Comparison of ENCODE assay signal across 34 cellular contexts in genomic region chr4:70203601-70204000, GRCh38. TPM values are rescaled to one million over a fixed set of nuclear protein-coding genes. Genes with fewer than 3 reads are reported as not detected.
"Had no signal": no experiment of that assay in that cellular context is flagged by ENCODE, and none has a peak within 500 bp of the region (broad histone marks: within the 10 kb centered on the region; RNA-seq: fewer than 3 reads in every experiment).

No MANE protein-coding gene starts in this region.

- DNase-seq: naive thymus-derived CD8-positive, alpha-beta T cell; nephron progenitor cell; nucleus accumbens; pancreas; psoas muscle; right cardiac atrium; spleen; stimulated activated CD4-positive, alpha-beta T cell treated with anti-CD3 and anti-CD28 coated beads, Interleukin-12 subunit alpha, Interleukin-12 subunit beta, amount 100 ng/mL, for 4 hours; stimulated activated CD4-positive, alpha-beta T cell treated with anti-CD3 and anti-CD28 coated beads, Interleukin-1b, Interleukin-23, amount 100 ng/mL, for 48 hours; stimulated activated CD4-positive, alpha-beta T cell treated with anti-CD3 and anti-CD28 coated beads, Interleukin-4, amount 100 ng/mL, for 1 hour; stimulated activated CD4-positive, alpha-beta T cell treated with anti-CD3 and anti-CD28 coated beads, Interleukin-4, amount 100 ng/mL, for 4 hours; stimulated activated CD8-positive, alpha-beta memory T cell treated with anti-CD3 and anti-CD28 coated beads, Interleukin-4, amount 100 ng/mL, for 48 hours; stimulated activated naive CD4-positive, alpha-beta T cell; stimulated activated naive CD8-positive, alpha-beta T cell treated with anti-CD3 and anti-CD28 coated beads, Interleukin-15, amount 100 ng/mL, for 72 hours; stimulated activated naive CD8-positive, alpha-beta T cell treated with anti-CD3 and anti-CD28 coated beads, Interleukin-15, Interleukin-2, amounts not matched to agents 100 U/mL and 50 U/mL, for 24 hours; substantia nigra; testis; tibial artery; transverse colon; upper lobe of right lung; uterus had no signal

- H3K4me1 ChIP-seq: psoas muscle, spleen, suprapubic skin, testis, tibial artery, transverse colon, upper lobe of right lung, uterus had no signal

- ATAC-seq: naive thymus-derived CD8-positive, alpha-beta T cell; natural killer cell treated with Interleukin-12 subunit alpha and Interleukin-12 subunit beta and Interleukin-15 and Interleukin-18, amount 100 ng/mL, for 72 hours; psoas muscle; right cardiac atrium; sciatic nerve; stimulated activated memory B cell treated with anti-CD40 and anti-IgM and Interleukin-4, amounts not matched to agents 10 μg/mL and 1 μg/mL and 100 μg/mL, for 72 hours; stimulated activated naive CD8-positive, alpha-beta T cell treated with anti-CD3 and anti-CD28 coated beads, Interleukin-15, amount 100 ng/mL, for 72 hours; stimulated activated naive CD8-positive, alpha-beta T cell treated with anti-CD3 and anti-CD28 coated beads, Interleukin-15, Interleukin-2, amounts not matched to agents 100 U/mL and 50 U/mL, for 24 hours; upper lobe of right lung had no signal

- H3K4me3 ChIP-seq: pancreas, psoas muscle, skin epidermis, smooth muscle cell, spleen, suprapubic skin, testis, tibial artery, transverse colon, upper lobe of right lung, uterus had no signal

- H3K36me3 ChIP-seq: neutrophil, pancreas, spleen, suprapubic skin, tibial artery, transverse colon, upper lobe of right lung, uterus had no signal

- H3K9me3 ChIP-seq: neutrophil, pancreas, psoas muscle, suprapubic skin, testis, tibial artery, transverse colon, upper lobe of right lung, uterus had no signal

- H3K27ac ChIP-seq: neutrophil, pancreas, psoas muscle, skin epidermis, spleen, suprapubic skin, testis, tibial artery, transverse colon, upper lobe of right lung, uterus had no signal

- H3K27me3 ChIP-seq: neutrophil, pancreas, spleen, suprapubic skin, testis, tibial artery, transverse colon, upper lobe of right lung, uterus had no signal

RNA-seq across cellular contexts. Expression of gene ODAM, which starts 8.1 kb away (rescaled TPM):
- total RNA-seq: naive thymus-derived CD8-positive, alpha-beta T cell; natural killer cell treated with Interleukin-12 subunit alpha and Interleukin-12 subunit beta and Interleukin-15 and Interleukin-18, amount 100 ng/mL, for 72 hours; neural crest cell; omental fat pad; osteocyte; progenitor cell of endocrine pancreas; psoas muscle; renal cortical epithelial cell; right cardiac atrium; sciatic nerve; spleen; suprapubic skin; testis; urinary bladder had no signal

RNA-seq across cellular contexts. Expression of gene FDCSP, which starts 22.3 kb away (rescaled TPM):
- total RNA-seq: naive thymus-derived CD8-positive, alpha-beta T cell; natural killer cell treated with Interleukin-12 subunit alpha and Interleukin-12 subunit beta and Interleukin-15 and Interleukin-18, amount 100 ng/mL, for 72 hours; neural crest cell; omental fat pad; osteocyte; progenitor cell of endocrine pancreas; psoas muscle; renal cortical epithelial cell; right cardiac atrium; sciatic nerve; suprapubic skin; testis; upper lobe of right lung; uterus had no signal

RNA-seq across cellular contexts. Expression of gene CSN3, which starts 38.8 kb away (rescaled TPM):
- total RNA-seq: naive thymus-derived CD8-positive, alpha-beta T cell; natural killer cell treated with Interleukin-12 subunit alpha and Interleukin-12 subunit beta and Interleukin-15 and Interleukin-18, amount 100 ng/mL, for 72 hours; neural crest cell; omental fat pad; osteocyte; pancreas; progenitor cell of endocrine pancreas; psoas muscle; renal cortical epithelial cell; right cardiac atrium; sciatic nerve; smooth muscle cell; spleen; suprapubic skin; transverse colon; upper lobe of right lung; urinary bladder; uterus had no signal

RNA-seq across cellular contexts. Expression of gene PRR27, which starts 49.6 kb away (rescaled TPM):
- total RNA-seq: naive thymus-derived CD8-positive, alpha-beta T cell; natural killer cell treated with Interleukin-12 subunit alpha and Interleukin-12 subunit beta and Interleukin-15 and Interleukin-18, amount 100 ng/mL, for 72 hours; neural crest cell; omental fat pad; osteocyte; pancreas; progenitor cell of endocrine pancreas; psoas muscle; renal cortical epithelial cell; right cardiac atrium; sciatic nerve; smooth muscle cell; spleen; transverse colon; upper lobe of right lung; urinary bladder; uterus had no signal
